In genomic region chr18:70205421-70206397, GRCh38 we compare ENCODE assay signal across 1 cellular context.
TF ChIP-seq lines count a peak whose summit lies in the region.

TSS of gene RTTN (minus strand) at chr18:70205687. CDS start at chr18:70205658, 29 bp downstream.

TF ChIP-seq in HEK293, 187 proteins besides CTCF, POLR2A, EP300 and RAD21 (continued from another document and continues in another):
- TF ChIP-seq ZNF529 (tag by site-specific recombination; IDR thresholded peaks at IDR 0.05; ENCODE audit: insufficient replicate concordance) (no peak), ZNF121 (tag by site-specific recombination; IDR thresholded peaks at IDR 0.05) (no peak), ZNF26 (tag by site-specific recombination; IDR thresholded peaks at IDR 0.05) (no peak), ZNF391 (tag by site-specific recombination; IDR thresholded peaks at IDR 0.05; ENCODE audit: borderline replicate concordance, low read depth) (peak; percentile 97), ZNF600 (tag by site-specific recombination; IDR thresholded peaks at IDR 0.05) (peak; percentile 72; the same call in 1 of the 2 replicates), KLF16 (tag by site-specific recombination; IDR thresholded peaks at IDR 0.05) (peak; percentile 99), ZNF660 (tag by site-specific recombination; IDR thresholded peaks at IDR 0.05) (peak; percentile 94), SETDB1 (IDR thresholded peaks at IDR 0.05; ENCODE audit: insufficient read length, low read length) (no peak), ZNF571 (tag by site-specific recombination; IDR thresholded peaks at IDR 0.05) (no peak), ZNF211 (tag by site-specific recombination; IDR thresholded peaks at IDR 0.05; ENCODE audit: low read depth) (0 out of 2 replicates have a peak, but pooled peaks have one; percentile 51), IKZF3 (tag by site-specific recombination; IDR thresholded peaks at IDR 0.05) (peak; percentile 57; the same call in 1 of the 2 replicates), PRDM1 (tag by site-specific recombination; IDR thresholded peaks at IDR 0.05) (0 out of 2 replicates have a peak, but pooled peaks have one; percentile 16), ZBTB10 (tag by site-specific recombination; IDR thresholded peaks at IDR 0.05) (peak; percentile 74; the same call in 1 of the 2 replicates), WT1 (tag by site-specific recombination; IDR thresholded peaks at IDR 0.05) (0 out of 2 replicates have a peak, but pooled peaks have one; percentile 14), ZBTB21 (tag by site-specific recombination; IDR thresholded peaks at IDR 0.05) (peak; percentile 90), ZNF488 (tag by site-specific recombination; IDR thresholded peaks at IDR 0.05) (peak; percentile 61; the same call in 1 of the 2 replicates), ZNF175 (tag by site-specific recombination; IDR thresholded peaks at IDR 0.05) (no peak), ZFP41 (tag by site-specific recombination; IDR thresholded peaks at IDR 0.05; ENCODE audit: borderline replicate concordance) (peak; percentile 85; the same call in 1 of the 2 replicates), ZNF133 (tag by site-specific recombination; IDR thresholded peaks at IDR 0.05) (peak; percentile 20; the same call in 1 of the 2 replicates), ZBTB49 (tag by site-specific recombination; IDR thresholded peaks at IDR 0.05; ENCODE audit: low read depth) (no peak), ZNF362 (tag by site-specific recombination; IDR thresholded peaks at IDR 0.05) (no peak), ZNF645 (tag by site-specific recombination; IDR thresholded peaks at IDR 0.05) (peak; percentile 71; the same call in 1 of the 2 replicates), ZNF266 (tag by site-specific recombination; IDR thresholded peaks at IDR 0.05; ENCODE audit: low read depth) (no peak), ZNF518A (tag by site-specific recombination; conservative IDR thresholded peaks at IDR 0.05; ENCODE audit: low read depth) (peak; percentile 84), ZBTB44 (tag by site-specific recombination; IDR thresholded peaks at IDR 0.05) (0 out of 2 replicates have a peak, but pooled peaks have one; percentile 27), ZNF169 (tag by site-specific recombination; IDR thresholded peaks at IDR 0.05) (no peak), ZNF623 (tag by site-specific recombination; IDR thresholded peaks at IDR 0.05) (peak; percentile 57), PRDM6 (tag by site-specific recombination; IDR thresholded peaks at IDR 0.05) (no peak), ZNF138 (tag by site-specific recombination; IDR thresholded peaks at IDR 0.05; ENCODE audit: borderline replicate concordance) (no peak), SP3 (tag by site-specific recombination; IDR thresholded peaks at IDR 0.05) (peak; percentile 89), TSHZ1 (tag by site-specific recombination; IDR thresholded peaks at IDR 0.05; ENCODE audit: borderline replicate concordance) (peak; percentile 62; the same call in 1 of the 2 replicates), ZNF114 (tag by site-specific recombination; IDR thresholded peaks at IDR 0.05) (no peak), FEZF1 (tag by site-specific recombination; IDR thresholded peaks at IDR 0.05) (peak; percentile 58)
